ENCODE assay signal across 8 cellular contexts in the genomic region with DNA sequence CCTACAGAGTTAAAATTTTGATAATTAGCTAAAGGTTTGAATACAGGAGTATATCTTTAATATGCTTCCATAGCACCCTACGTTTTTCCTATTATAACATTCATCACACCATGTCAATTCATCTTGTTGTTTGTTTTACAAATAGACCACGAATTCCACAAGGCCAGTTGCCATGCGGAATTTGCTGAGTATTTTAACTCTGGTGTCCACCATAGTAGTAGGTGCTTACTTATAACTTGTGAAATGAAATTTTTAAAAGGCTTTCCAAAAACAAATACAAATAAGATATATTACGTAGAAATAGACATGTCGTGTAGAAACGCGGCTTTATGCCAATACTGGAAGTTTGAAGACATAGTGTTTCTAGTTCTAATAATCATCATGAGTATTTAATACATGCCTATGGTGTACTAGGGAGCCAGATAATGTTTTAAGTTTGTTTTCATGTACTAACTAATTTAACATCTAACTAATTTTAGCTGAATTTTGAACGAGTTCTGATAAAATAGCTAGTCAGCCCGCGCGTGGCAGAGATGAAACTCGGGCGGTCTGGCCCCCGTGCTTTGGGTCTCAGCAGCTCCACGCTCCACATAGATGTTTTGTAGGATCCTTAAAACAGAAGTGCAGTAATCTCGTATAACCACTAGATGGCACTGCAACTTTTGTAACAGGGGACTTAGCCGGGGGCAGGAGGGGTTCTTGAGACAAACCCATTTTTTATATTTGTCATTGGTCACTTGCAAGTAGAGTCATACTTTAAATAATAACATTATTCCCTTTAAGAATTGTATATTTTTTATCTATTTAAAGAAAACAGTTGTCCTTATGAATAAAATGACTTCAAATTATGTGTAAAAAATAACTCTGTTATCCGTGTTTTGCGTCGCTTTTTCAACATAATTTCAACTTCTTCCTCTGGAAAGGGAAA. TPM values are rescaled to one million over a fixed set of nuclear protein-coding genes. Genes with fewer than 3 reads are reported as not detected.
DNase-seq lines count a peak whose midpoint lies in the region; ATAC-seq and TF ChIP-seq lines count a peak whose summit lies in the region.

No MANE protein-coding gene starts in this region.

- intact Hi-C loops in heart right ventricle (cut with DNase I) = loop anchor here in 8 of 10 donors (2.0 to 5.0 kb wide), 9 partner anchors 42 to 392 kb away; no protein-coding TSS in a partner anchor

- H3K27ac ChIP-seq in RWPE1 (no peak overlapping the region), heart right ventricle (no peak overlapping the region)

- H3K4me3 ChIP-seq in heart right ventricle = peak overlapping the region in 6 of 10 donors; percentile 6 to 29 (median 19)

- no peaks in the 10 kb centered on the region for H3K9me3 ChIP-seq in heart right ventricle

- H3K4me3 Mint-ChIP-seq in activated naive CD8-positive, alpha-beta T cell treated with anti-CD3 and anti-CD28 coated beads, Interleukin-2, amount 50 U/mL, for 24 hours = peak overlapping the region; percentile 45

- CTCF ChIA-PET in RWPE1 (lab: Yijun Ruan, JAX) = interaction anchor here (0.6 to 3.0 kb wide), 19 partner anchors 8 to 997 kb away, joined by 3 to 23 read pairs (median 3); partner anchors contain the start of gene CD69

- DNase-seq in DMS53 treated with DMSO at 0.1 percent for 48 hours (lab: John Stamatoyannopoulos, UW; ENCODE audit: unreplicated experiment) (peak; percentile 95), RWPE1 (ENCODE audit: low spot score) (peak; percentile 67), heart right ventricle (peak in 1 of 2 donors; percentile 48), renal cortical epithelial cell (ENCODE audit: low read depth) (peak; percentile 63)
- DNase-seq in activated naive CD8-positive, alpha-beta T cell treated with anti-CD3 and anti-CD28 coated beads, Interleukin-2, amount 50 U/mL, for 24 hours = peak; percentile 50

- TF ChIP-seq CTCF in LNCAP (IDR thresholded peaks at IDR 0.05) (peak; percentile 65), RWPE1 (conservative IDR thresholded peaks at IDR 0.05; ENCODE audit: low read depth) (peak; percentile 58), heart right ventricle (IDR thresholded peaks at IDR 0.05) (peak; percentile 68 to 91 (median 84))

- peaks cover 0 to 28% (median 0%) of the 10 kb centered on the region in 9 donors for H3K36me3 ChIP-seq in heart right ventricle

- WGBS in heart right ventricle, 2 donors = 21 to 22% methylated on average over 20 of the region's 20 CpGs

- H3K9me3 Mint-ChIP-seq in activated naive CD8-positive, alpha-beta T cell treated with anti-CD3 and anti-CD28 coated beads, Interleukin-2, amount 50 U/mL, for 24 hours = no peaks in the 10 kb centered on the region

- H3K4me1 ChIP-seq in heart right ventricle = peaks cover 0 to 14% (median 0%) of the 10 kb centered on the region in 9 donors

- H3K27me3 Mint-ChIP-seq in activated naive CD8-positive, alpha-beta T cell treated with anti-CD3 and anti-CD28 coated beads, Interleukin-2, amount 50 U/mL, for 24 hours = no peaks in the 10 kb centered on the region

- H3K4me1 Mint-ChIP-seq in activated naive CD8-positive, alpha-beta T cell treated with anti-CD3 and anti-CD28 coated beads, Interleukin-2, amount 50 U/mL, for 24 hours = peaks cover 48% of the 10 kb centered on the region

- peaks cover 34% of the 10 kb centered on the region for H3K36me3 Mint-ChIP-seq in activated naive CD8-positive, alpha-beta T cell treated with anti-CD3 and anti-CD28 coated beads, Interleukin-2, amount 50 U/mL, for 24 hours (ENCODE audit: low read depth)

- H3K27ac Mint-ChIP-seq in activated naive CD8-positive, alpha-beta T cell treated with anti-CD3 and anti-CD28 coated beads, Interleukin-2, amount 50 U/mL, for 24 hours = peak overlapping the region; percentile 75

- H3K27me3 ChIP-seq in heart right ventricle = no peaks in the 10 kb centered on the region

- POLR2A ChIA-PET in RWPE1 (lab: Yijun Ruan, JAX; ENCODE audit: low non-redundant PET) = no interaction called here

- ATAC-seq in GM21526 (IDR thresholded peaks at IDR 0.05; ENCODE audit: low FRiP score, unreplicated experiment) = peak; percentile 57
- peak; percentile 65 for ATAC-seq in activated naive CD8-positive, alpha-beta T cell treated with anti-CD3 and anti-CD28 coated beads, Interleukin-2, amount 50 U/mL, for 24 hours
- ATAC-seq in heart right ventricle = peak in 7 of 8 donors; percentile 71 to 92 (median 78)
- no peak for ATAC-seq in HG03139 (IDR thresholded peaks at IDR 0.05; ENCODE audit: unreplicated experiment)

RNA-seq across cellular contexts. Expression of gene CD69, which starts 10.2 kb away (rescaled TPM):
- 1 to 10 TPM in 3 of 10 donors, under 1 TPM in 5, not detected in 2; 0.17 to 6.2 (median 0.50) TPM for total RNA-seq in heart right ventricle
- under 1 TPM; 0.22 to 0.55 TPM for polyA plus RNA-seq in heart right ventricle
- 0.25 and 1.2 TPM in 2 replicates for total RNA-seq in renal cortical epithelial cell

RNA-seq across cellular contexts. Expression of gene CLECL1, which starts 17.6 kb away (rescaled TPM):
- total RNA-seq in heart right ventricle = 1 to 10 TPM in 1 of 10 donors, under 1 TPM in 1, not detected in 8; 0.54 to 3.6 TPM
- polyA plus RNA-seq in heart right ventricle = under 1 TPM in 1 of 2 donors, not detected in 1; 0.25 TPM
- total RNA-seq in renal cortical epithelial cell = not detected in 2 replicates
